9 cellular contexts compared by ENCODE assay signal in genomic region chr6:1325471-1326309, GRCh38. TPM values are rescaled to one million over a fixed set of nuclear protein-coding genes. Genes with fewer than 3 reads are reported as not detected.
DNase-seq lines count a peak whose midpoint lies in the region; ATAC-seq and TF ChIP-seq lines count a peak whose summit lies in the region.
"Had no signal": no experiment of that assay in that cellular context is flagged by ENCODE, and none has a peak within 500 bp of the region (broad histone marks: within the 10 kb centered on the region; RNA-seq: fewer than 3 reads in every experiment).

No MANE protein-coding gene starts in this region.

- no peak for TF ChIP-seq EP300 in suprapubic skin (IDR thresholded peaks at IDR 0.05)

- no peak overlapping the region for H3K4me3 Mint-ChIP-seq in WTC11
- H3K4me3 Mint-ChIP-seq in endothelial cell (ENCODE audit: unreplicated experiment): no peak overlapping the region

- WGBS in suprapubic skin: 71% methylated on average over 6 of the region's 6 CpGs

- peaks cover 18% of the 10 kb centered on the region for H3K36me3 Mint-ChIP-seq in WTC11
- H3K36me3 Mint-ChIP-seq in endothelial cell (ENCODE audit: low read depth, unreplicated experiment): no peaks in the 10 kb centered on the region

- no peak overlapping the region for H3K27ac ChIP-seq in suprapubic skin

- peaks cover 2% of the 10 kb centered on the region for H3K27me3 ChIP-seq in suprapubic skin

- POLR2A ChIA-PET in WTC11 (lab: Charles Lee): no interaction called here

- H3K27ac Mint-ChIP-seq in WTC11 (no peak overlapping the region), endothelial cell (ENCODE audit: unreplicated experiment) (no peak overlapping the region)

- no peaks in the 10 kb centered on the region for H3K36me3 ChIP-seq in suprapubic skin

- DNase-seq in AG08395 (ENCODE audit: low spot score) (peak; percentile 83), HT1080 (ENCODE audit: low read depth) (peak; percentile 99), WTC11 (ENCODE audit: low spot score) (no peak), islet precursor cell (peak; percentile 66), suprapubic skin (ENCODE audit: low spot score in 2 of 2) (no peak), endothelial cell (ENCODE audit: low spot score) (no peak), NCI-H446 treated with DMSO at 0.1 percent for 48 hours (lab: John Stamatoyannopoulos, UW) (no peak)
- no peak for DNase-seq in effector CD8-positive, alpha-beta T cell (lab: John Stamatoyannopoulos, UW)

- H3K9me3 ChIP-seq in suprapubic skin: no peaks in the 10 kb centered on the region

- CTCF ChIA-PET in WTC11 (lab: Charles Lee): interaction anchor here (0.6 to 1.1 kb wide), 2 partner anchors 21 to 71 kb away, joined by 3 read pairs; no protein-coding TSS in a partner anchor

- H3K4me1 ChIP-seq in suprapubic skin: peaks cover 17% of the 10 kb centered on the region

- no peak overlapping the region for H3K4me3 ChIP-seq in suprapubic skin

- peaks cover 14% of the 10 kb centered on the region for H3K27me3 Mint-ChIP-seq in WTC11 (ENCODE audit: low read depth)
- peaks cover 3% of the 10 kb centered on the region for H3K27me3 Mint-ChIP-seq in endothelial cell (ENCODE audit: unreplicated experiment)

- TF ChIP-seq POLR2A in suprapubic skin (IDR thresholded peaks at IDR 0.05): no peak

- H3K4me1 Mint-ChIP-seq in WTC11 (peaks cover 7% of the 10 kb centered on the region), endothelial cell (ENCODE audit: unreplicated experiment) (peaks cover 18% of the 10 kb centered on the region)

- no peak for TF ChIP-seq CTCF in WTC11 (IDR thresholded peaks at IDR 0.05)
- no peak for TF ChIP-seq CTCF in suprapubic skin (IDR thresholded peaks at IDR 0.05)
- TF ChIP-seq CTCF in endothelial cell (IDR thresholded peaks at IDR 0.05; ENCODE audit: unreplicated experiment): no peak

- ATAC-seq in WTC11: no peak

- H3K9me3 Mint-ChIP-seq in WTC11: peaks cover 23% of the 10 kb centered on the region
- no peaks in the 10 kb centered on the region for H3K9me3 Mint-ChIP-seq in endothelial cell (ENCODE audit: unreplicated experiment)

TF ChIP-seq in WTC11, 78 proteins besides CTCF, POLR2A, EP300 and RAD21:
- TF ChIP-seq SP1 (CRISPR knock-in tag; conservative IDR thresholded peaks at IDR 0.05) (no peak), IRF2 (CRISPR knock-in tag; IDR thresholded peaks at IDR 0.05; ENCODE audit: borderline replicate concordance, low read depth) (no peak), GABPB1 (CRISPR knock-in tag; IDR thresholded peaks at IDR 0.05) (peak; percentile 88), ZNF263 (CRISPR knock-in tag; IDR thresholded peaks at IDR 0.05; ENCODE audit: low read depth) (no peak), E2F5 (CRISPR knock-in tag; IDR thresholded peaks at IDR 0.05) (no peak)

RNA-seq across cellular contexts. Expression of gene FOXQ1, which starts 13.8 kb away (rescaled TPM):
- total RNA-seq in HT1080 (2014; rRNA removed; shearing (Covaris generic)): not detected in 2 replicates
- 0.06 and 0.24 TPM in 2 replicates for polyA plus RNA-seq in HT1080 (2015; cell fraction: cytosol; rRNA removed)
- polyA plus RNA-seq in HT1080 (2015; cell fraction: nucleus; rRNA removed): not detected in 2 replicates
- total RNA-seq in WTC11 (2021): 0.25 to 0.35 TPM (median 0.30 TPM) in 3 replicates
- 100 to 1,000 TPM in 1 of 4 donors, 10 to 100 TPM in 3; 45.4 to 101 (median 80.0) TPM for total RNA-seq in suprapubic skin
- 0.67 TPM for total RNA-seq in endothelial cell (ENCODE audit: unreplicated experiment)
- total RNA-seq: omental fat pad had no signal

Comparison
In these comparisons a context has a peak if more than half of its experiments do, and no peak if none do; other contexts are left out.
1. DNase-seq: peak in AG08395 (single experiment), HT1080 (single experiment) and islet precursor cell (single experiment); none in WTC11 (single experiment), effector CD8-positive, alpha-beta T cell (single experiment), suprapubic skin (0 of 2), endothelial cell (single experiment) and NCI-H446 treated with DMSO at 0.1 percent for 48 hours (single experiment).
2. RNA of gene FOXQ1, which starts 13.8 kb away (total RNA-seq): 45.4 to 101 TPM in suprapubic skin; 0.67 TPM in endothelial cell (single experiment), 0.25 to 0.35 TPM in WTC11 and not detected in HT1080; every median in the first group is over 10 times any median in the second.